Comparison of ENCODE assay signal across 17 cellular contexts in genomic region chr1:3940911-3941310, GRCh38. TPM values are rescaled to one million over a fixed set of nuclear protein-coding genes. Genes with fewer than 3 reads are reported as not detected.
DNase-seq lines count a peak whose midpoint lies in the region; ATAC-seq and TF ChIP-seq lines count a peak whose summit lies in the region.
"Had no signal": no experiment of that assay in that cellular context is flagged by ENCODE, and none has a peak within 500 bp of the region (broad histone marks: within the 10 kb centered on the region; RNA-seq: fewer than 3 reads in every experiment).

No MANE protein-coding gene starts in this region.

- CTCF ChIA-PET in naive thymus-derived CD4-positive, alpha-beta T cell (lab: Charles Lee), result no interaction called here

- H3K27ac Mint-ChIP-seq in chondrocyte (ENCODE audit: unreplicated experiment) (no peak overlapping the region), neural crest cell (ENCODE audit: unreplicated experiment) (peak overlapping the region; percentile 19)
- H3K27ac Mint-ChIP-seq in naive thymus-derived CD4-positive, alpha-beta T cell, result no peak overlapping the region
- H3K27ac Mint-ChIP-seq: CD4-positive, alpha-beta T cell had no signal

- no peaks in the 10 kb centered on the region for H3K9me2 ChIP-seq in Karpas-422 (replicated peaks; ENCODE audit: insufficient read depth, low read length)

- no peak for DNase-seq in Karpas-422
- DNase-seq in chondrocyte (ENCODE audit: low spot score), result peak; percentile 40
- no peak for DNase-seq in neural crest cell (ENCODE audit: low read depth, low spot score)
- no peak for DNase-seq in DMS114 treated with DMSO at 0.1 percent for 48 hours (lab: John Stamatoyannopoulos, UW; ENCODE audit: unreplicated experiment)
- no peak for DNase-seq in naive thymus-derived CD4-positive, alpha-beta T cell
- DNase-seq: ACHN; Caco-2; CD4-positive, alpha-beta T cell; DMS153; DND-41; EL had no signal

- no peak overlapping the region for H3K4me3 ChIP-seq in Karpas-422 (ENCODE audit: low read length)
- H3K4me3 ChIP-seq in naive thymus-derived CD4-positive, alpha-beta T cell (ENCODE audit: low read length), result no peak overlapping the region
- H3K4me3 ChIP-seq: GM12878, HAP-1 had no signal

- TF ChIP-seq CTCF in chondrocyte (IDR thresholded peaks at IDR 0.05) (no peak), neural crest cell (conservative IDR thresholded peaks at IDR 0.05) (no peak)

- H3K4me2 ChIP-seq in Karpas-422 (ENCODE audit: low read depth, low read length, poor library complexity, severe bottlenecking), result no peak overlapping the region

- H3K9me3 ChIP-seq in Karpas-422 (ENCODE audit: low read length), result 0 out of 2 replicates have a peak, but pooled peaks cover 3% of the 10 kb centered on the region
- H3K9me3 ChIP-seq in naive thymus-derived CD4-positive, alpha-beta T cell (ENCODE audit: control insufficient read depth in 2 of 3, low read length in 3 of 3), result peaks cover 0 to 4% (median 0%) of the 10 kb centered on the region in 3 experiments
- H3K9me3 ChIP-seq: Caco-2, HAP-1 had no signal

- peaks cover 2% of the 10 kb centered on the region; the same call in 1 of the 2 replicates for H3K27me3 ChIP-seq in Karpas-422 (ENCODE audit: low read length)
- no peaks in the 10 kb centered on the region for H3K27me3 ChIP-seq in naive thymus-derived CD4-positive, alpha-beta T cell (ENCODE audit: control insufficient read depth in 2 of 2, insufficient read depth in 2 of 2, low read length in 2 of 2)

- H3K4me1 ChIP-seq in Karpas-422 (ENCODE audit: low read length), result peaks cover 7% of the 10 kb centered on the region
- H3K4me1 ChIP-seq in naive thymus-derived CD4-positive, alpha-beta T cell (ENCODE audit: control insufficient read depth in 2 of 2, insufficient read depth in 2 of 2, low read length in 2 of 2), result no peaks in the 10 kb centered on the region
- H3K4me1 ChIP-seq: Caco-2, HAP-1 had no signal

- ATAC-seq in naive thymus-derived CD4-positive, alpha-beta T cell, result no peak
- no peak for ATAC-seq in HG03159 (IDR thresholded peaks at IDR 0.05; ENCODE audit: unreplicated experiment)
- ATAC-seq in GM21529 (IDR thresholded peaks at IDR 0.05; ENCODE audit: unreplicated experiment), result no peak
- ATAC-seq: GM12878 had no signal

- H3K9ac ChIP-seq in Karpas-422 (ENCODE audit: low read length), result peak overlapping the region; percentile 20; the same call in 1 of the 2 replicates

- peaks cover 20% of the 10 kb centered on the region for H3K27me3 Mint-ChIP-seq in chondrocyte (ENCODE audit: low read depth)
- H3K27me3 Mint-ChIP-seq in neural crest cell (ENCODE audit: low read depth), result peaks cover 14% of the 10 kb centered on the region
- H3K27me3 Mint-ChIP-seq in naive thymus-derived CD4-positive, alpha-beta T cell, result peaks cover 0 to 45% (median 21%) of the 10 kb centered on the region in 5 donors

- H2AFZ ChIP-seq in Karpas-422 (ENCODE audit: low read length), result no peak overlapping the region

- H3K36me3 ChIP-seq in Karpas-422 (ENCODE audit: insufficient read depth, low read length), result no peaks in the 10 kb centered on the region
- H3K36me3 ChIP-seq in naive thymus-derived CD4-positive, alpha-beta T cell (ENCODE audit: control insufficient read depth in 2 of 3, insufficient read depth in 3 of 3, low read length in 3 of 3), result no peaks in the 10 kb centered on the region
- H3K36me3 ChIP-seq: HAP-1 had no signal

- no peak overlapping the region for H3K27ac ChIP-seq in Karpas-422 (ENCODE audit: low read length)
- H3K27ac ChIP-seq in naive thymus-derived CD4-positive, alpha-beta T cell (ENCODE audit: low read depth, low read length), result no peak overlapping the region
- H3K27ac ChIP-seq: C4-2B, HL-60 had no signal

- intact Hi-C loops in naive thymus-derived CD4-positive, alpha-beta T cell (cut with micrococcal nuclease), result no loop called here

- no peaks in the 10 kb centered on the region for H3K79me2 ChIP-seq in Karpas-422 (ENCODE audit: low read length)

- H3K9me3 Mint-ChIP-seq in chondrocyte (ENCODE audit: low read depth) (peaks cover 9% of the 10 kb centered on the region), neural crest cell (peaks cover 3% of the 10 kb centered on the region)
- H3K9me3 Mint-ChIP-seq in naive thymus-derived CD4-positive, alpha-beta T cell, result peaks cover 3 to 26% (median 8%) of the 10 kb centered on the region in 11 donors
- H3K9me3 Mint-ChIP-seq: CD4-positive, alpha-beta T cell had no signal

- H3K4me1 Mint-ChIP-seq in chondrocyte (ENCODE audit: low read depth), result no peaks in the 10 kb centered on the region
- H3K4me1 Mint-ChIP-seq in neural crest cell, result peaks cover 20% of the 10 kb centered on the region
- peaks cover 0 to 1% (median 0%) of the 10 kb centered on the region in 7 donors for H3K4me1 Mint-ChIP-seq in naive thymus-derived CD4-positive, alpha-beta T cell

- H4K20me1 ChIP-seq in Karpas-422 (ENCODE audit: insufficient read depth, low read depth, low read length), result no peaks in the 10 kb centered on the region

- H3K36me3 Mint-ChIP-seq in chondrocyte (ENCODE audit: low read depth), result no peaks in the 10 kb centered on the region
- peaks cover 4% of the 10 kb centered on the region for H3K36me3 Mint-ChIP-seq in neural crest cell (ENCODE audit: low read depth)
- peaks cover 0 to 4% (median 0%) of the 10 kb centered on the region in 5 donors for H3K36me3 Mint-ChIP-seq in naive thymus-derived CD4-positive, alpha-beta T cell

- POLR2A ChIA-PET in naive thymus-derived CD4-positive, alpha-beta T cell (lab: Charles Lee), result no interaction called here

- no peak overlapping the region for H3K4me3 Mint-ChIP-seq in chondrocyte (ENCODE audit: unreplicated experiment)
- H3K4me3 Mint-ChIP-seq in neural crest cell, result no peak overlapping the region
- no peak overlapping the region for H3K4me3 Mint-ChIP-seq in naive thymus-derived CD4-positive, alpha-beta T cell
- H3K4me3 Mint-ChIP-seq: CD4-positive, alpha-beta T cell had no signal

RNA-seq across cellular contexts. Expression of gene C1orf174, which starts 40.8 kb away (rescaled TPM):
- total RNA-seq in Karpas-422 (2014; rRNA removed; shearing (Covaris generic); ENCODE audit: low replicate concordance), result 17.4 and 25.5 TPM in 2 replicates
- total RNA-seq in chondrocyte (25.0 to 25.7 TPM (median 25.3 TPM) in 3 replicates), neural crest cell (36.8 and 39.6 TPM in 2 replicates)
- 10 to 100 TPM; 17.0 to 33.6 (median 27.1) TPM for total RNA-seq in naive thymus-derived CD4-positive, alpha-beta T cell
- 10 to 100 TPM; 19.9 to 34.7 TPM for polyA plus RNA-seq in naive thymus-derived CD4-positive, alpha-beta T cell
